32 cellular contexts compared by ENCODE assay signal in genomic region chrY:13069111-13069510, GRCh38.
"Had no signal": no experiment of that assay in that cellular context is flagged by ENCODE, and none has a peak within 500 bp of the region (broad histone marks: within the 10 kb centered on the region; RNA-seq: fewer than 3 reads in every experiment).

No MANE protein-coding gene starts in this region.

- H3K4me1 ChIP-seq: ascending aorta, heart right ventricle had no signal

- H2AFZ ChIP-seq: hepatocyte had no signal

- H3K36me3 Mint-ChIP-seq: activated naive CD4-positive, alpha-beta T cell treated with anti-CD3 and anti-CD28 coated beads, Interleukin-2, amount 50 U/mL, for 24 hours; activated naive CD8-positive, alpha-beta T cell treated with anti-CD3 and anti-CD28 coated beads for 36 hours; brain had no signal

- H3K4me3 ChIP-seq: ascending aorta, coronary artery, dorsolateral prefrontal cortex, heart right ventricle, hepatocyte had no signal

- H3K9me3 Mint-ChIP-seq: activated CD4-positive, alpha-beta T cell treated with anti-CD3 and anti-CD28 coated beads, Interleukin-2, amount 10 ng/mL, durations not matched to agents 24 days and 14 days; activated naive CD4-positive, alpha-beta T cell treated with anti-CD3 and anti-CD28 coated beads, Interleukin-2, amount 50 U/mL, for 24 hours; activated naive CD8-positive, alpha-beta T cell treated with anti-CD3 and anti-CD28 coated beads for 36 hours; endodermal cell had no signal

- DNase-seq: activated CD4-positive, alpha-beta memory T cell treated with anti-CD3 and anti-CD28 coated beads for 36 hours; activated CD4-positive, alpha-beta T cell treated with anti-CD3 and anti-CD28 coated beads for 36 hours; activated CD4-positive, alpha-beta T cell treated with anti-CD3 and anti-CD28 coated beads, Interleukin-2, amount 10 ng/mL, durations not matched to agents 24 days and 14 days; activated CD4-positive, CD25-positive, alpha-beta regulatory T cell; activated CD4-positive, CD25-positive, alpha-beta regulatory T cell treated with anti-CD3 and anti-CD28 coated beads, Interleukin-2, amount 50 U/mL, for 72 hours; activated CD8-positive, alpha-beta memory T cell treated with anti-CD3 and anti-CD28 coated beads, Interleukin-2, amount 10 ng/mL, durations not matched to agents 7 days and 5 days; activated CD8-positive, alpha-beta memory T cell treated with anti-CD3 and anti-CD28 coated beads, Interleukin-2, amount 50 U/mL, for 4 hours; activated CD8-positive, alpha-beta T cell treated with anti-CD3 and anti-CD28 coated beads, Interleukin-2, amount 10 ng/mL, durations not matched to agents 7 days and 5 days; activated effector memory CD4-positive, alpha-beta T cell treated with anti-CD3 and anti-CD28 coated beads, Interleukin-2, amount 50 U/mL, for 16 hours; activated naive CD4-positive, alpha-beta T cell treated with anti-CD3 and anti-CD28 coated beads for 36 hours; activated naive CD8-positive, alpha-beta T cell treated with anti-CD3 and anti-CD28 coated beads for 36 hours; activated T-cell treated with anti-CD3 and anti-CD28 coated beads, Interleukin-2, amount 50 U/mL, for 1 hour; activated T-cell treated with anti-CD3 and anti-CD28 coated beads, Interleukin-2, amount 50 U/mL, for 48 hours; dorsolateral prefrontal cortex; effector memory CD4-positive, alpha-beta T cell; endodermal cell; foreskin fibroblast; glutamatergic neuron; heart right ventricle; T-helper 17 cell; T1000 had no signal

- H3K27ac Mint-ChIP-seq: activated CD4-positive, alpha-beta memory T cell treated with anti-CD3 and anti-CD28 coated beads for 36 hours; activated CD4-positive, alpha-beta T cell treated with anti-CD3 and anti-CD28 coated beads for 36 hours; activated CD4-positive, alpha-beta T cell treated with anti-CD3 and anti-CD28 coated beads, Interleukin-2, amount 10 ng/mL, durations not matched to agents 24 days and 14 days; activated CD8-positive, alpha-beta memory T cell treated with anti-CD3 and anti-CD28 coated beads, Interleukin-2, amount 10 ng/mL, durations not matched to agents 7 days and 5 days; activated CD8-positive, alpha-beta T cell treated with anti-CD3 and anti-CD28 coated beads, Interleukin-2, amount 10 ng/mL, durations not matched to agents 7 days and 5 days; activated naive CD4-positive, alpha-beta T cell treated with anti-CD3 and anti-CD28 coated beads for 36 hours; activated naive CD4-positive, alpha-beta T cell treated with anti-CD3 and anti-CD28 coated beads, Interleukin-2, amount 50 U/mL, for 24 hours; activated naive CD8-positive, alpha-beta T cell treated with anti-CD3 and anti-CD28 coated beads for 36 hours; activated T-helper 1 cell treated with anti-CD3 and anti-CD28 coated beads, Interleukin-12 subunit alpha, Interleukin-12 subunit beta, Interleukin-2, Interleukin-4 antibody, amounts not matched to agents 30 ng/mL and 10 ng/mL and 1 ng/mL, durations not matched to agents 14 hours and 24 hours and 36 hours; activated T-helper 2 cell treated with anti-CD3 and anti-CD28 coated beads, Interferon-gamma antibody, Interleukin-2, Interleukin-4, amounts not matched to agents 10 μg/mL and 5 μg/mL and 100 μg/mL, durations not matched to agents 14 hours and 24 hours and 36 hours; brain; dendritic cell treated with granulocyte-macrophage colony-stimulating factor and Interleukin-4, amounts not matched to agents 40 ng/mL and 50 ng/mL, for 4 days; endodermal cell; T-helper 17 cell; T-helper 2 cell treated with Interferon-gamma antibody and Interleukin-4, amounts not matched to agents 5 μg/mL and 100 μg/mL, for 36 hours had no signal

- H3K27ac ChIP-seq: ascending aorta, coronary artery, dorsolateral prefrontal cortex, heart right ventricle, hepatocyte had no signal

- H3K4me1 Mint-ChIP-seq: activated CD4-positive, alpha-beta T cell treated with anti-CD3 and anti-CD28 coated beads for 36 hours; activated naive CD4-positive, alpha-beta T cell treated with anti-CD3 and anti-CD28 coated beads, Interleukin-2, amount 50 U/mL, for 24 hours; activated naive CD8-positive, alpha-beta T cell treated with anti-CD3 and anti-CD28 coated beads for 36 hours; brain; central memory CD8-positive, alpha-beta T cell; endodermal cell had no signal

- H3K4me2 ChIP-seq: hepatocyte had no signal

- H3K27me3 Mint-ChIP-seq: activated CD4-positive, alpha-beta memory T cell treated with anti-CD3 and anti-CD28 coated beads for 36 hours; activated CD4-positive, alpha-beta T cell treated with anti-CD3 and anti-CD28 coated beads for 36 hours; activated CD4-positive, alpha-beta T cell treated with anti-CD3 and anti-CD28 coated beads, Interleukin-2, amount 10 ng/mL, durations not matched to agents 24 days and 14 days; activated naive CD4-positive, alpha-beta T cell treated with anti-CD3 and anti-CD28 coated beads, Interleukin-2, amount 50 U/mL, for 24 hours; activated naive CD8-positive, alpha-beta T cell treated with anti-CD3 and anti-CD28 coated beads for 36 hours; brain; central memory CD8-positive, alpha-beta T cell; dendritic cell treated with granulocyte-macrophage colony-stimulating factor and Interleukin-4, amounts not matched to agents 40 ng/mL and 50 ng/mL, for 4 days; T-helper 17 cell had no signal

- H3K36me3 ChIP-seq: ascending aorta, heart right ventricle had no signal

- H3K27me3 ChIP-seq: ascending aorta, dorsolateral prefrontal cortex, heart right ventricle, hepatocyte had no signal

- H3K9me3 ChIP-seq: ascending aorta had no signal

- ATAC-seq: activated CD4-positive, alpha-beta T cell treated with anti-CD3 and anti-CD28 coated beads for 36 hours; activated CD8-positive, alpha-beta memory T cell treated with anti-CD3 and anti-CD28 coated beads, Interleukin-2, amount 10 ng/mL, durations not matched to agents 7 days and 5 days; activated CD8-positive, alpha-beta T cell treated with anti-CD3 and anti-CD28 coated beads, Interleukin-2, amount 10 ng/mL, durations not matched to agents 7 days and 5 days; esophagus mucosa; heart right ventricle; T-helper 17 cell had no signal

- H3K4me3 Mint-ChIP-seq: activated CD4-positive, alpha-beta memory T cell treated with anti-CD3 and anti-CD28 coated beads for 36 hours; activated CD4-positive, alpha-beta T cell treated with anti-CD3 and anti-CD28 coated beads for 36 hours; activated CD4-positive, alpha-beta T cell treated with anti-CD3 and anti-CD28 coated beads, Interleukin-2, amount 10 ng/mL, durations not matched to agents 24 days and 14 days; activated CD8-positive, alpha-beta memory T cell treated with anti-CD3 and anti-CD28 coated beads, Interleukin-2, amount 10 ng/mL, durations not matched to agents 7 days and 5 days; activated CD8-positive, alpha-beta T cell treated with anti-CD3 and anti-CD28 coated beads, Interleukin-2, amount 10 ng/mL, durations not matched to agents 7 days and 5 days; activated naive CD4-positive, alpha-beta T cell treated with anti-CD3 and anti-CD28 coated beads for 36 hours; activated naive CD4-positive, alpha-beta T cell treated with anti-CD3 and anti-CD28 coated beads, Interleukin-2, amount 50 U/mL, for 24 hours; activated naive CD8-positive, alpha-beta T cell treated with anti-CD3 and anti-CD28 coated beads for 36 hours; activated T-helper 1 cell treated with anti-CD3 and anti-CD28 coated beads, Interleukin-12 subunit alpha, Interleukin-12 subunit beta, Interleukin-2, Interleukin-4 antibody, amounts not matched to agents 30 ng/mL and 10 ng/mL and 1 ng/mL, durations not matched to agents 14 hours and 24 hours and 36 hours; brain; central memory CD8-positive, alpha-beta T cell; dendritic cell treated with granulocyte-macrophage colony-stimulating factor and Interleukin-4, amounts not matched to agents 40 ng/mL and 50 ng/mL, for 4 days; endodermal cell; T-helper 17 cell; T-helper 2 cell treated with Interferon-gamma antibody and Interleukin-4, amounts not matched to agents 5 μg/mL and 100 μg/mL, for 36 hours had no signal

- H3K79me2 ChIP-seq: hepatocyte had no signal
